ENCODE assay signal across 1 cellular context in genomic region chr3:46497556-46498265, GRCh38.
TF ChIP-seq lines count a peak whose summit lies in the region.

TSS of gene RTP3 (plus strand) at chr3:46497976. CDS start at chr3:46498063, 87 bp downstream.

TF ChIP-seq in K562, 482 proteins besides CTCF, POLR2A, EP300 and RAD21:
- no peak for TF ChIP-seq GTF2A2 (tag; IDR thresholded peaks at IDR 0.05)
TF ChIP-seq in K562: peak in this region for 0.
